ENCODE assay signal across 16 cellular contexts in the genomic region with DNA sequence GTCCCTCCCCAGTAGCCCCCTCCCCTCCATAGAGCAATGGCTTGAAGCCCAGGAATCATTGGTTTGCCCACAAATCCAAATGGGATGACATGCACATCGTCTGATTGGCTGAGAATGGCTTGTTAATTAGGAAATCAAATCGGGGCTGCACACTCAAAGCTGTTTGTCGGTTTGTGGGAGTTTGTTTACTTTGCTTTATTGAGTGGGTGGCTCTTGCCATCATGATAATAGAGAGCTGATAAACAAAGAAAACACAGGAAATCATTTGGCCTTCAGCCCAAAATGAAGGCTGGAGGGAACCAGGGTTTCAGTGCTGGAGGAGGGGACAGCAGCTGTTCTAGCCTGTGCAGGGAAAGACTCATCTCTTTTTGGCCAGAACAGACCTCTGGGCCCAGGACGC.
DNase-seq lines count a peak whose midpoint lies in the region; ATAC-seq, FAIRE-seq and TF ChIP-seq lines count a peak whose summit lies in the region.
"Had no signal": no experiment of that assay in that cellular context is flagged by ENCODE, and none has a peak within 500 bp of the region (broad histone marks: within the 10 kb centered on the region; RNA-seq: fewer than 3 reads in every experiment).

No MANE protein-coding gene starts in this region.

- no peaks in the 10 kb centered on the region for H3K79me2 ChIP-seq in H1 (ENCODE audit: control insufficient read depth in 1 of 2, insufficient read depth in 2 of 2, low read length in 2 of 2)

- H3K9me3 ChIP-seq in H1 (ENCODE audit: insufficient read depth in 2 of 2, low read depth in 1 of 2, low read length in 1 of 2) (0 out of 4 replicates have a peak, but pooled peaks cover 0 to 6% of the 10 kb centered on the region in 2 experiments), tibial nerve (no peaks in the 10 kb centered on the region)
- H3K9me3 ChIP-seq: mucosa of descending colon, ovary, transverse colon had no signal

- H3K56ac ChIP-seq in H1 (replicated peaks; ENCODE audit: insufficient read length, low read depth, low read length), result no peak overlapping the region

- no peak overlapping the region for H2BK5ac ChIP-seq in H1 (ENCODE audit: low read depth, low read length)

- POLR2A ChIA-PET in H1 (lab: Charles Lee; ENCODE audit: partially characterized antibody), result no interaction called here

- 0 out of 2 replicates have a peak overlapping the region, but pooled peaks have one; percentile 3 for H2AFZ ChIP-seq in H1 (ENCODE audit: low read length)

- H3K23ac ChIP-seq in H1 (ENCODE audit: insufficient read length), result no peak overlapping the region

- no peak overlapping the region for H3K14ac ChIP-seq in H1 (ENCODE audit: insufficient read length)

- no peaks in the 10 kb centered on the region for H3K79me1 ChIP-seq in H1 (ENCODE audit: low read depth, low read length)

- no peak overlapping the region for H3K4me2 ChIP-seq in H1 (ENCODE audit: insufficient read depth in 1 of 2, low read depth in 2 of 2, low read length in 2 of 2)

- TF ChIP-seq EP300 in H1 (IDR thresholded peaks at IDR 0.05; ENCODE audit: borderline replicate concordance in 1 of 2, low read depth in 2 of 2, low read length in 2 of 2) (no peak), tibial nerve (IDR thresholded peaks at IDR 0.05) (no peak)

- H4K91ac ChIP-seq in H1 (replicated peaks; ENCODE audit: insufficient read length, low read length), result no peak overlapping the region

- no peak for ATAC-seq in activated CD4-positive, CD25-positive, alpha-beta regulatory T cell treated with anti-CD3 and anti-CD28 coated beads, Interleukin-2, amount 50 U/mL, for 24 hours
- ATAC-seq: mucosa of descending colon had no signal

- no peak for FAIRE-seq in H1 (lab: Jason Lieb, UNC)

- H4K20me1 ChIP-seq in H1 (replicated peaks in 1 of 2; ENCODE audit: control insufficient read depth in 1 of 2, insufficient read depth in 2 of 2, low read length in 2 of 2), result no peaks in the 10 kb centered on the region

- H4K5ac ChIP-seq in H1 (ENCODE audit: insufficient read length, low read depth, low read length), result no peak overlapping the region

- H2BK120ac ChIP-seq in H1 (replicated peaks; ENCODE audit: low read depth, low read length), result no peak overlapping the region

- CTCF ChIA-PET in H1 (lab: Charles Lee; ENCODE audit: partially characterized antibody), result no interaction called here

- no peak overlapping the region for H2BK20ac ChIP-seq in H1 (ENCODE audit: low read length)

- H3K27ac ChIP-seq in H1 (ENCODE audit: low read depth, low read length) (no peak overlapping the region), tibial nerve (no peak overlapping the region)
- H3K27ac ChIP-seq: ovary had no signal

- H2AK5ac ChIP-seq in H1 (ENCODE audit: low read depth, low read length), result no peak overlapping the region

- H4K8ac ChIP-seq in H1 (ENCODE audit: extremely low read depth, insufficient read depth, low read length), result no peak overlapping the region

- no peak overlapping the region for H3K4ac ChIP-seq in H1 (replicated peaks; ENCODE audit: insufficient read length, low read depth, low read length)

- TF ChIP-seq RAD21 in H1 (IDR thresholded peaks at IDR 0.05 in 1 of 2, conservative IDR thresholded peaks at IDR 0.05 in 1 of 2; ENCODE audit: low read depth in 2 of 2, low read length in 2 of 2), result no peak

- DNase-seq in AG08395 (ENCODE audit: low spot score) (peak; percentile 17), ELR (ENCODE audit: low read depth) (peak; percentile 13), NCI-H2029 (lab: John Stamatoyannopoulos, UW) (peak; percentile 70), H1 (ENCODE audit: low read depth in 1 of 2, low spot score in 2 of 2) (no peak), NCI-H82 treated with DMSO at 0.1 percent for 48 hours (lab: John Stamatoyannopoulos, UW; ENCODE audit: unreplicated experiment) (no peak), SW480 (ENCODE audit: low spot score) (no peak), tibial nerve (ENCODE audit: low spot score in 2 of 2) (no peak)
- DNase-seq: activated CD8-positive, alpha-beta memory T cell treated with anti-CD3 and anti-CD28 coated beads for 24 hours; activated effector memory CD4-positive, alpha-beta T cell treated with Interleukin-2 at 50 U/mL for 16 hours; H9; NCI-H146; ovary; stimulated activated CD4-positive, alpha-beta T cell treated with anti-CD3 and anti-CD28 coated beads, Interleukin-4, amount 100 ng/mL, for 4 hours; transverse colon had no signal

- H3K23me2 ChIP-seq in H1 (ENCODE audit: low read depth, low read length), result no peaks in the 10 kb centered on the region

- TF ChIP-seq CTCF in H1 (IDR thresholded peaks at IDR 0.05; ENCODE audit: control extremely low read depth in 1 of 3, insufficient read depth in 1 of 3, low read depth in 1 of 3, low read length in 3 of 3), result no peak
- no peak for TF ChIP-seq CTCF in tibial nerve (IDR thresholded peaks at IDR 0.05)

- no peak overlapping the region for H2BK15ac ChIP-seq in H1 (ENCODE audit: low read length)

- H3K27me3 ChIP-seq in H1 (replicated peaks in 1 of 4; ENCODE audit: control insufficient read depth in 3 of 4, extremely low read depth in 1 of 4, insufficient read depth in 3 of 4, low read length in 3 of 4) (no peaks in the 10 kb centered on the region), tibial nerve (no peaks in the 10 kb centered on the region)
- H3K27me3 ChIP-seq: ovary, transverse colon had no signal

- H3K4me1 ChIP-seq in H1 (replicated peaks in 1 of 4; ENCODE audit: control insufficient read depth in 3 of 4, insufficient read depth in 4 of 4, low read length in 3 of 4) (no peaks in the 10 kb centered on the region), tibial nerve (no peaks in the 10 kb centered on the region)
- H3K4me1 ChIP-seq: transverse colon had no signal

- H3K9ac ChIP-seq in H1 (replicated peaks in 1 of 4; ENCODE audit: extremely low read depth in 1 of 4, low read depth in 3 of 4, low read length in 3 of 4), result no peak overlapping the region

- H3K36me3 ChIP-seq in H1 (ENCODE audit: control insufficient read depth in 2 of 4, insufficient read depth in 4 of 4, low read length in 3 of 4) (no peaks in the 10 kb centered on the region), tibial nerve (no peaks in the 10 kb centered on the region)
- H3K36me3 ChIP-seq: ovary, transverse colon had no signal

- H3K4me3 ChIP-seq in H1 (ENCODE audit: extremely low read depth in 1 of 4, insufficient read depth in 2 of 4, low read depth in 3 of 4, low read length in 4 of 4) (no peak overlapping the region), tibial nerve (no peak overlapping the region)
- H3K4me3 ChIP-seq: mucosa of descending colon, ovary, transverse colon had no signal

- no peak for TF ChIP-seq POLR2A in H1 (IDR thresholded peaks at IDR 0.05; ENCODE audit: control extremely low read depth in 1 of 2, low read depth in 2 of 2, low read length in 2 of 2)
- TF ChIP-seq POLR2A in tibial nerve (IDR thresholded peaks at IDR 0.05), result no peak

- 93% methylated on average over 4 of the region's 4 CpGs; no CpG with 5 or more reads in 1 of the 2 experiments for WGBS in H1 (ENCODE audit: extremely low coverage in 1 of 2, insufficient coverage in 1 of 2, insufficient read length in 1 of 2, insufficient replicate concordance in 2 of 2, low coverage in 1 of 2, low lambda C conversion rate in 2 of 2, missing lambda C conversion rate in 1 of 2), 2 experiments
- WGBS in tibial nerve, 2 donors, result 33 to 43% methylated on average over 4 of the region's 4 CpGs

- H2BK12ac ChIP-seq in H1 (ENCODE audit: low read depth, low read length), result no peak overlapping the region

- H3K18ac ChIP-seq in H1 (ENCODE audit: extremely low read depth, low read length), result no peak overlapping the region

TF ChIP-seq in H1, 55 proteins besides CTCF, POLR2A, EP300 and RAD21:
- TF ChIP-seq EZH2 (IDR thresholded peaks at IDR 0.05; ENCODE audit: low read depth, low read length, severe bottlenecking), result no peak
- no peak for TF ChIP-seq RFX5 (IDR thresholded peaks at IDR 0.05; ENCODE audit: borderline replicate concordance, low read depth, low read length)
- TF ChIP-seq CHD1 (IDR thresholded peaks at IDR 0.05; ENCODE audit: low read depth, low read length), result no peak
- no peak for TF ChIP-seq NANOG (IDR thresholded peaks at IDR 0.05; ENCODE audit: insufficient read depth, low read depth, low read length, poor library complexity, severe bottlenecking)
- TF ChIP-seq NRF1 (IDR thresholded peaks at IDR 0.05; ENCODE audit: low read depth, low read length), result no peak
- TF ChIP-seq TAF7 (optimal IDR thresholded peaks at IDR 0.05; ENCODE audit: borderline replicate concordance, low read depth, low read length), result no peak
- no peak for TF ChIP-seq HDAC6 (IDR thresholded peaks at IDR 0.05; ENCODE audit: low read depth, low read length)
- no peak for TF ChIP-seq EGR1 (IDR thresholded peaks at IDR 0.05; ENCODE audit: borderline replicate concordance, low read depth, low read length)
- TF ChIP-seq JUND (IDR thresholded peaks at IDR 0.05; ENCODE audit: low read length), result no peak
- TF ChIP-seq SAP30 (IDR thresholded peaks at IDR 0.05; ENCODE audit: insufficient read depth, insufficient replicate concordance, low read length), result no peak
- no peak for TF ChIP-seq YY1 (IDR thresholded peaks at IDR 0.05; ENCODE audit: low read depth, low read length)
- TF ChIP-seq PHF8 (conservative IDR thresholded peaks at IDR 0.05; ENCODE audit: low read depth, low read length), result no peak
- TF ChIP-seq BCL11A (IDR thresholded peaks at IDR 0.05; ENCODE audit: low read depth in 2 of 2, low read length in 2 of 2), result no peak
- no peak for TF ChIP-seq FOSL1 (IDR thresholded peaks at IDR 0.05; ENCODE audit: insufficient read depth, low read depth, low read length)
- TF ChIP-seq SIN3A (conservative IDR thresholded peaks at IDR 0.05 in 1 of 2, IDR thresholded peaks at IDR 0.05 in 1 of 2; ENCODE audit: low read depth in 1 of 2, low read length in 2 of 2), result no peak
- TF ChIP-seq ZNF274 (IDR thresholded peaks at IDR 0.05; ENCODE audit: borderline replicate concordance, extremely low read depth, low read length), result no peak
- TF ChIP-seq SP4 (IDR thresholded peaks at IDR 0.05; ENCODE audit: low read length), result no peak
- TF ChIP-seq GABPA (IDR thresholded peaks at IDR 0.05; ENCODE audit: borderline replicate concordance, insufficient read depth, low read length), result no peak
- no peak for TF ChIP-seq KDM5A (IDR thresholded peaks at IDR 0.05; ENCODE audit: low read length)

Comparison
In these comparisons a context has a peak if more than half of its experiments do, and no peak if none do; other contexts are left out.
1. DNase-seq: peak in AG08395 (single experiment), ELR (single experiment) and NCI-H2029 (single experiment); none in H1 (0 of 2), NCI-H82 treated with DMSO at 0.1 percent for 48 hours (single experiment), SW480 (single experiment) and tibial nerve (0 of 2).